ENCODE assay signal across 8 cellular contexts in genomic region chr19:58182577-58182988, GRCh38. TPM values are rescaled to one million over a fixed set of nuclear protein-coding genes. Genes with fewer than 3 reads are reported as not detected.
DNase-seq lines count a peak whose midpoint lies in the region; ATAC-seq and TF ChIP-seq lines count a peak whose summit lies in the region.

No MANE protein-coding gene starts in this region.

- H3K27me3 ChIP-seq in PC-9 (ENCODE audit: insufficient read depth, low read depth), result no peaks in the 10 kb centered on the region

- intact Hi-C loops in PC-9 (cut with micrococcal nuclease; ENCODE audit: unreplicated experiment), result loop anchor here (1.0 to 2.0 kb wide), 3 partner anchors 96 to 747 kb away; partner anchors contain the start of genes ZNF256, ZNF749 and ZNF8

- H3K9me2 ChIP-seq in PC-9 (ENCODE audit: insufficient read depth), result no peaks in the 10 kb centered on the region

- H3K9me3 Mint-ChIP-seq in brain, result peaks cover 72 to 97% (median 83%) of the 10 kb centered on the region in 5 experiments

- H3K36me3 Mint-ChIP-seq in brain, result peaks cover 97% of the 10 kb centered on the region

- no peak for TF ChIP-seq CTCF in PC-9 (conservative IDR thresholded peaks at IDR 0.05)
- no peak for TF ChIP-seq CTCF in brain (conservative IDR thresholded peaks at IDR 0.05)

- peak overlapping the region; percentile 84 for H3K4me2 ChIP-seq in PC-9

- H3K4me1 ChIP-seq in PC-9 (replicated peaks; ENCODE audit: insufficient read depth) (peaks cover 4% of the 10 kb centered on the region; the same call in 1 of the 2 replicates), mesodermal cell (ENCODE audit: control insufficient read depth, insufficient read depth, low read length, poor library complexity, severe bottlenecking) (no peaks in the 10 kb centered on the region)

- H3K4me3 ChIP-seq in PC-9 (peak overlapping the region; percentile 80), mesodermal cell (ENCODE audit: extremely low read depth, insufficient read depth, low read length, poor library complexity, severe bottlenecking) (peak overlapping the region; percentile 93)

- H3K27ac ChIP-seq in PC-9 (peak overlapping the region; percentile 95), mesodermal cell (ENCODE audit: low read depth, low read length, severe bottlenecking) (peak overlapping the region; percentile 100)

- H3K36me3 ChIP-seq in PC-9 (ENCODE audit: low read depth) (peaks cover 57% of the 10 kb centered on the region), mesodermal cell (ENCODE audit: control insufficient read depth, insufficient read depth, low read length) (peaks cover 54% of the 10 kb centered on the region)

- H4K20me1 ChIP-seq in PC-9 (ENCODE audit: insufficient read depth), result no peaks in the 10 kb centered on the region

- CTCF ChIA-PET in PC-9 (lab: Charles Lee), result interaction anchor here (0.5 kb wide), 1 partner anchor 29 kb away, joined by 3 read pairs; no protein-coding TSS in a partner anchor

- H3K4me1 Mint-ChIP-seq in brain, result peaks cover 26% of the 10 kb centered on the region

- H3K9me3 ChIP-seq in PC-9 (ENCODE audit: insufficient read depth, low read depth) (peaks cover 81% of the 10 kb centered on the region), mesodermal cell (ENCODE audit: control insufficient read depth, low read length) (peaks cover 76% of the 10 kb centered on the region)

- DNase-seq in activated CD4-positive, CD25-positive, alpha-beta regulatory T cell treated with anti-CD3 and anti-CD28 coated beads, Interleukin-2, amount 50 U/mL, for 16 hours (ENCODE audit: low read depth, low spot score), result peak; percentile 68
- no peak for DNase-seq in activated CD4-positive, CD25-positive, alpha-beta regulatory T cell treated with anti-CD3 and anti-CD28 coated beads, Interleukin-2, amount 50 U/mL, for 72 hours
- no peak for DNase-seq in PC-9
- DNase-seq in stimulated activated naive CD4-positive, alpha-beta T cell treated with Interleukin-2 at 50 U/mL for 16 hours (lab: John Stamatoyannopoulos, UW), result peak; percentile 86
- no peak for DNase-seq in NCI-H1048 (lab: John Stamatoyannopoulos, UW)

- ATAC-seq in HG02763 (IDR thresholded peaks at IDR 0.05; ENCODE audit: unreplicated experiment), result no peak

- H3K27ac Mint-ChIP-seq in brain, result peak overlapping the region; percentile 97 to 100 (median 100)

- H3K79me2 ChIP-seq in PC-9 (ENCODE audit: low read depth), result peaks cover 19% of the 10 kb centered on the region

- peaks cover 5% of the 10 kb centered on the region for H3K27me3 Mint-ChIP-seq in brain

- 36 to 45% methylated on average over 13 of the region's 17 CpGs for WGBS in mesodermal cell (ENCODE audit: insufficient coverage in 2 of 2), 2 experiments

- no TSS peak for BruUV-seq in PC-9 (replicated peaks; lab: Mats Ljungman, UMichigan)

- H2AFZ ChIP-seq in PC-9, result peak overlapping the region; percentile 89

- H3K4me3 Mint-ChIP-seq in brain, result peak overlapping the region; percentile 94 to 99 (median 95)

- POLR2A ChIA-PET in PC-9 (lab: Charles Lee; ENCODE audit: unreplicated experiment), result interaction anchor here (0.6 to 0.7 kb wide), 2 partner anchors 30 to 435 kb away, joined by 3 to 5 read pairs; no protein-coding TSS in a partner anchor

- H3F3A ChIP-seq in PC-9 (ENCODE audit: insufficient read depth, low read depth), result peaks cover 36% of the 10 kb centered on the region

RNA-seq across cellular contexts. Expression of gene ZNF274, which starts 0.3 kb away (rescaled TPM):
- 34.3 and 36.4 TPM in 2 replicates for total RNA-seq in PC-9 (2021)
- polyA plus RNA-seq in brain (ENCODE audit: insufficient read depth, low read depth, low replicate concordance), result 17.9 TPM
- 21.0 TPM for polyA plus RNA-seq in mesodermal cell (2013, experiment 1 of 2)
- 17.4 TPM for polyA plus RNA-seq in mesodermal cell (2013, experiment 2 of 2)

RNA-seq across cellular contexts. Expression of gene ZNF329, which starts 32.0 kb away (rescaled TPM):
- total RNA-seq in PC-9 (2021), result 10.6 and 16.1 TPM in 2 replicates
- polyA plus RNA-seq in brain (ENCODE audit: insufficient read depth, low read depth, low replicate concordance), result 6.9 TPM
- 9.3 TPM for polyA plus RNA-seq in mesodermal cell (2013, experiment 1 of 2)
- polyA plus RNA-seq in mesodermal cell (2013, experiment 2 of 2), result 9.5 TPM

RNA-seq across cellular contexts. Expression of gene ZNF544, which starts 46.1 kb away (rescaled TPM):
- total RNA-seq in PC-9 (2021), result 29.5 and 32.7 TPM in 2 replicates
- polyA plus RNA-seq in brain (ENCODE audit: insufficient read depth, low read depth, low replicate concordance), result 38.9 TPM
- polyA plus RNA-seq in mesodermal cell (2013, experiment 1 of 2), result 23.3 TPM
- polyA plus RNA-seq in mesodermal cell (2013, experiment 2 of 2), result 22.6 TPM

Comparison
In these comparisons a context has a peak if more than half of its experiments do, and no peak if none do; other contexts are left out.
1. DNase-seq: peak in activated CD4-positive, CD25-positive, alpha-beta regulatory T cell treated with anti-CD3 and anti-CD28 coated beads, Interleukin-2, amount 50 U/mL, for 16 hours (single experiment) and stimulated activated naive CD4-positive, alpha-beta T cell treated with Interleukin-2 at 50 U/mL for 16 hours (single experiment); none in activated CD4-positive, CD25-positive, alpha-beta regulatory T cell treated with anti-CD3 and anti-CD28 coated beads, Interleukin-2, amount 50 U/mL, for 72 hours (single experiment), PC-9 (0 of 2) and NCI-H1048 (single experiment).